In genomic region chr14:76267322-76268012, GRCh38 we compare ENCODE assay signal across 8 cellular contexts.
DNase-seq lines count a peak whose midpoint lies in the region; ATAC-seq and TF ChIP-seq lines count a peak whose summit lies in the region.

No MANE protein-coding gene starts in this region.

- WGBS in suprapubic skin = 29% methylated on average over 24 of the region's 24 CpGs

- ATAC-seq in stimulated activated effector memory CD8-positive, alpha-beta T cell treated with anti-CD3 and anti-CD28 coated beads, Interleukin-12 subunit alpha, Interleukin-12 subunit beta, amount 100 ng/mL, for 72 hours = no peak

- no peak overlapping the region for H3K27ac ChIP-seq in suprapubic skin

- H3K4me1 ChIP-seq in endocrine pancreas (ENCODE audit: control insufficient read depth, insufficient read depth, low read length) (no peaks in the 10 kb centered on the region), suprapubic skin (peaks cover 6% of the 10 kb centered on the region)

- peak overlapping the region; percentile 76 for H3K9ac ChIP-seq in endocrine pancreas (ENCODE audit: control insufficient read depth, insufficient read depth, low read length)

- TF ChIP-seq EP300 in suprapubic skin (IDR thresholded peaks at IDR 0.05) = no peak

- H3K9me3 ChIP-seq in endocrine pancreas (ENCODE audit: control insufficient read depth, low read length) (no peaks in the 10 kb centered on the region), suprapubic skin (no peaks in the 10 kb centered on the region)

- H3K4me1 Mint-ChIP-seq in stimulated activated effector memory CD8-positive, alpha-beta T cell treated with anti-CD3 and anti-CD28 coated beads, Interleukin-12 subunit alpha, Interleukin-12 subunit beta, amount 100 ng/mL, for 72 hours = no peaks in the 10 kb centered on the region

- H3K4me3 Mint-ChIP-seq in stimulated activated effector memory CD8-positive, alpha-beta T cell treated with anti-CD3 and anti-CD28 coated beads, Interleukin-12 subunit alpha, Interleukin-12 subunit beta, amount 100 ng/mL, for 72 hours = no peak overlapping the region

- no peak for TF ChIP-seq CTCF in suprapubic skin (IDR thresholded peaks at IDR 0.05)

- peak overlapping the region; percentile 56 for H3K4me3 ChIP-seq in endocrine pancreas (ENCODE audit: control insufficient read depth, insufficient read depth, low read length)
- H3K4me3 ChIP-seq in suprapubic skin = peak overlapping the region; percentile 47

- no peak for TF ChIP-seq POLR2A in suprapubic skin (IDR thresholded peaks at IDR 0.05)

- H3K27me3 ChIP-seq in endocrine pancreas (ENCODE audit: control insufficient read depth, insufficient read depth, low read length) = no peaks in the 10 kb centered on the region
- peaks cover 6% of the 10 kb centered on the region for H3K27me3 ChIP-seq in suprapubic skin

- no peaks in the 10 kb centered on the region for H3K36me3 Mint-ChIP-seq in stimulated activated effector memory CD8-positive, alpha-beta T cell treated with anti-CD3 and anti-CD28 coated beads, Interleukin-12 subunit alpha, Interleukin-12 subunit beta, amount 100 ng/mL, for 72 hours

- no peaks in the 10 kb centered on the region for H3K9me3 Mint-ChIP-seq in stimulated activated effector memory CD8-positive, alpha-beta T cell treated with anti-CD3 and anti-CD28 coated beads, Interleukin-12 subunit alpha, Interleukin-12 subunit beta, amount 100 ng/mL, for 72 hours

- DNase-seq in DMS153 treated with DMSO at 0.1 percent for 48 hours (lab: John Stamatoyannopoulos, UW; ENCODE audit: unreplicated experiment) (peak; percentile 67), NCI-H1092 treated with DMSO at 0.1 percent for 48 hours (lab: John Stamatoyannopoulos, UW) (peak; percentile 65), lung microvascular endothelial cell (ENCODE audit: low read depth in 2 of 2) (peak; percentile 52 to 60), suprapubic skin (ENCODE audit: low spot score in 2 of 2) (no peak), SW480 (ENCODE audit: low spot score) (no peak), NCI-H187 treated with DMSO at 0.1 percent for 48 hours (lab: John Stamatoyannopoulos, UW) (no peak)
- no peak for DNase-seq in stimulated activated effector memory CD8-positive, alpha-beta T cell treated with anti-CD3 and anti-CD28 coated beads, Interleukin-12 subunit alpha, Interleukin-12 subunit beta, amount 100 ng/mL, for 72 hours (ENCODE audit: low spot score in 2 of 2)

- no peak overlapping the region for H3K27ac Mint-ChIP-seq in stimulated activated effector memory CD8-positive, alpha-beta T cell treated with anti-CD3 and anti-CD28 coated beads, Interleukin-12 subunit alpha, Interleukin-12 subunit beta, amount 100 ng/mL, for 72 hours

- no peaks in the 10 kb centered on the region for H3K36me3 ChIP-seq in endocrine pancreas (ENCODE audit: control insufficient read depth, insufficient read depth, low read length)
- H3K36me3 ChIP-seq in suprapubic skin = no peaks in the 10 kb centered on the region

Comparison
In these comparisons a context has a peak if more than half of its experiments do, and no peak if none do; other contexts are left out.
1. DNase-seq: peak in DMS153 treated with DMSO at 0.1 percent for 48 hours (single experiment), NCI-H1092 treated with DMSO at 0.1 percent for 48 hours (single experiment) and lung microvascular endothelial cell (2 of 2); none in suprapubic skin (0 of 2), SW480 (single experiment), NCI-H187 treated with DMSO at 0.1 percent for 48 hours (single experiment) and stimulated activated effector memory CD8-positive, alpha-beta T cell treated with anti-CD3 and anti-CD28 coated beads, Interleukin-12 subunit alpha, Interleukin-12 subunit beta, amount 100 ng/mL, for 72 hours (0 of 2).